ENCODE assay signal across 22 cellular contexts in the genomic region with DNA sequence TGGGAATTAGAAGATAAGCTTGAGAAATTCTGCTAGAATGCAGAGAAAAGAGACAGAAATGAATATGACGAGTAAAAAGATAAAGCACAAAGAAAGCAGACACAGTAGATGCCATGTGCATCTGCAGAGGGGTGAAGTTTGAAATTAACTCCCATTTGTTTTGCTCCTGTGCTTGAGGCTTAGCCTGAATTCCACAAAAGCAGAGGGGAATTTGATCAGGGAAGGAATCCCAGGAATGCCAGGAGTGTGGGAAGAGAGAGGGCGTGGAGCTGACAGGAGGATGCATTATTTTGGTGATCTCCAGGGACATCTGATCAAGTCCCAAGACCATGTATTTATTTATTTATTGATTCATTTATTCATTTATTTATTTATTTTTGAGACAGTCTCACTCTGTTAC. TPM values are rescaled to one million over a fixed set of nuclear protein-coding genes. Genes with fewer than 3 reads are reported as not detected.
"Had no signal": no experiment of that assay in that cellular context is flagged by ENCODE, and none has a peak within 500 bp of the region (broad histone marks: within the 10 kb centered on the region; RNA-seq: fewer than 3 reads in every experiment).

No MANE protein-coding gene starts in this region.

- ATAC-seq: left lung; naive thymus-derived CD8-positive, alpha-beta T cell; WTC11 had no signal

- H3K4me1 Mint-ChIP-seq: activated naive CD8-positive, alpha-beta T cell treated with anti-CD3 and anti-CD28 coated beads, Interleukin-2, amount 10 ng/mL, durations not matched to agents 7 days and 5 days; naive thymus-derived CD8-positive, alpha-beta T cell had no signal

- H3K9me3 ChIP-seq: breast epithelium, colonic mucosa, left lung, prostate gland, thyroid gland had no signal

- H3K9me3 Mint-ChIP-seq: activated naive CD4-positive, alpha-beta T cell treated with anti-CD3 and anti-CD28 coated beads for 36 hours; activated naive CD8-positive, alpha-beta T cell treated with anti-CD3 and anti-CD28 coated beads, Interleukin-2, amount 10 ng/mL, durations not matched to agents 7 days and 5 days; endodermal cell; mesothelial cell of epicardium; stimulated activated naive CD8-positive, alpha-beta T cell treated with anti-CD3 and anti-CD28 coated beads, Interleukin-15, Interleukin-2, amounts not matched to agents 100 ng/mL and 50 ng/mL, for 24 hours; WTC11 had no signal

- H3K4me3 ChIP-seq: breast epithelium, colonic mucosa, left lung, prostate gland, thyroid gland had no signal

- H3K36me3 Mint-ChIP-seq: activated naive CD8-positive, alpha-beta T cell treated with anti-CD3 and anti-CD28 coated beads, Interleukin-2, amount 10 ng/mL, durations not matched to agents 7 days and 5 days; mesothelial cell of epicardium; naive thymus-derived CD8-positive, alpha-beta T cell; WTC11 had no signal

- H3K4me1 ChIP-seq: breast epithelium, colonic mucosa, left lung, prostate gland, thyroid gland had no signal

- H3K27ac Mint-ChIP-seq: activated naive CD4-positive, alpha-beta T cell treated with anti-CD3 and anti-CD28 coated beads for 36 hours; activated naive CD8-positive, alpha-beta T cell treated with anti-CD3 and anti-CD28 coated beads, Interleukin-2, amount 10 ng/mL, durations not matched to agents 7 days and 5 days; endodermal cell; mesothelial cell of epicardium; naive thymus-derived CD8-positive, alpha-beta T cell; stimulated activated naive CD8-positive, alpha-beta T cell treated with anti-CD3 and anti-CD28 coated beads, Interleukin-15, Interleukin-2, amounts not matched to agents 100 ng/mL and 50 ng/mL, for 24 hours; WTC11 had no signal

- H3K27me3 ChIP-seq: breast epithelium, colonic mucosa, left lung, thyroid gland had no signal

- H3K4me3 Mint-ChIP-seq: activated naive CD4-positive, alpha-beta T cell treated with anti-CD3 and anti-CD28 coated beads for 36 hours; activated naive CD8-positive, alpha-beta T cell treated with anti-CD3 and anti-CD28 coated beads, Interleukin-2, amount 10 ng/mL, durations not matched to agents 7 days and 5 days; endodermal cell; mesothelial cell of epicardium; naive thymus-derived CD8-positive, alpha-beta T cell; stimulated activated naive CD8-positive, alpha-beta T cell treated with anti-CD3 and anti-CD28 coated beads, Interleukin-15, Interleukin-2, amounts not matched to agents 100 ng/mL and 50 ng/mL, for 24 hours; WTC11 had no signal

- H3K27ac ChIP-seq: breast epithelium, colonic mucosa, left lung, prostate gland, thyroid gland had no signal

- H3K36me3 ChIP-seq: breast epithelium, colonic mucosa, left lung, prostate gland, thyroid gland had no signal

- FAIRE-seq: keratinocyte had no signal

- DNase-seq: activated CD8-positive, alpha-beta memory T cell treated with anti-CD3 and anti-CD28 coated beads, Interleukin-2, amount 50 U/mL, for 48 hours; activated effector memory CD4-positive, alpha-beta T cell treated with Interleukin-2 at 50 U/mL for 16 hours; activated naive CD4-positive, alpha-beta T cell treated with anti-CD3 and anti-CD28 coated beads for 36 hours; activated naive CD8-positive, alpha-beta T cell treated with anti-CD3 and anti-CD28 coated beads, Interleukin-2, amount 10 ng/mL, durations not matched to agents 7 days and 5 days; activated T-cell treated with anti-CD3 and anti-CD28 coated beads, Interleukin-2, amount 50 U/mL, for 48 hours; amniotic stem cell; colonic mucosa; endodermal cell; left lung; naive thymus-derived CD8-positive, alpha-beta T cell; stimulated activated CD4-positive, alpha-beta T cell treated with anti-CD3 and anti-CD28 coated beads, Interleukin-12 subunit alpha, Interleukin-12 subunit beta, amount 100 ng/mL, for 4 hours; stimulated activated CD4-positive, alpha-beta T cell treated with anti-CD3 and anti-CD28 coated beads, Interleukin-4, amount 100 ng/mL, for 4 hours; substantia nigra; T1000; thyroid gland had no signal

RNA-seq across cellular contexts. Expression of a gene that starts 55.6 kb away (rescaled TPM):
- total RNA-seq: activated naive CD4-positive, alpha-beta T cell treated with anti-CD3 and anti-CD28 coated beads for 36 hours; lung microvascular endothelial cell had no signal
